Comparison of ENCODE assay signal across 8 cellular contexts in the genomic region with DNA sequence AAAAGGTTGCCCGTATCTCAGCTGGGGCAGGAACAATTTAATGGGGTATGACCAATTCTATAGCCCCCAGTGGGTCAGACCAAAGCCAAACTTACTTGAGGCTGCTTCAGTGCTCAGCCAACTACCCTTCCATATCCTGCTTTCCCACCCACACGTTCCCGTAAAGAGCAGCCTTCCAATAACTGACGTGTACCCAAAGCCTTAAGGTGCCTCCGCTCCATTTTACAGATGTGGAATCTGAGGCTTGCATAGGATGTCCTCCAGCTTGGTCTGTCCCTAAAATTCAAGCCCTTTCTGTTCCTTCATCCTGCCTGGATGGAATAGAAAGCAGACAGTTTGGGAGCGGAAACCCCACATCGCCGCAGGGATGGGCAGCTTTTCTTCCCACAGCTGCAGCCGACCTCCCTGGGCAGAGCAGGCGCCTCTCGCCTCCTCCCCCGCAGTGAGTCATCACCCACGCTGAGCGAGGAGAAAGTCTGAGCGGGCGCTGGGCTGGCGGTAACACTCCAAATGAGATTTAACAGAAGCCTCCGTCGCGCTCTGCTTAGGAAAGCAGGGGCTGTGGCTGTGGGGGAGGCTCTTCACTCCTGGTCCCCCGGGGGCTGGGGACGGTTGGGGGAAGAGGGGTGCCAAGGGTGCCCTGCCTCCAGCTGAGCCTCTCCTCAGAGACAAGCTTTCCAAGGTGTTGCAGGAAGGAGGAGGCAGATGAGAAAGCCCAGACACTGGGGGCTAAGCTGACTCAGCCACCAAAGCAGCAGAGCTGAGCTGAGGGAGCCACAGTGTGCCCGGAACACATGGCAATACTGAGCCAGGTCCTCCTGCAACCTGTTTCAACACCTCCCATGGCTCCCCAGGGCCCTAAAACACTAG. TPM values are rescaled to one million over a fixed set of nuclear protein-coding genes. Genes with fewer than 3 reads are reported as not detected.
DNase-seq lines count a peak whose midpoint lies in the region; ATAC-seq and TF ChIP-seq lines count a peak whose summit lies in the region.

No MANE protein-coding gene starts in this region.

- H3K4me3 ChIP-seq in BLaER1 (peak overlapping the region; percentile 35), HUES48 (ENCODE audit: low read depth, low read length) (peak overlapping the region; percentile 50)

- peak overlapping the region; percentile 67 for H3K4me3 Mint-ChIP-seq in chondrocyte (ENCODE audit: unreplicated experiment)

- ATAC-seq in left lobe of liver: peak; percentile 58
- ATAC-seq in GM18861 (IDR thresholded peaks at IDR 0.05; ENCODE audit: unreplicated experiment): no peak

- H3K9ac ChIP-seq in BLaER1: peak overlapping the region; percentile 51; the same call in 1 of the 2 replicates
- no peak overlapping the region for H3K9ac ChIP-seq in HUES48 (ENCODE audit: low read depth, low read length)

- peaks cover 30% of the 10 kb centered on the region for H3K4me1 Mint-ChIP-seq in chondrocyte (ENCODE audit: low read depth)

- H3K27me3 ChIP-seq in BLaER1: no peaks in the 10 kb centered on the region
- H3K27me3 ChIP-seq in HUES48 (ENCODE audit: control insufficient read depth, insufficient read depth, low read length): peaks cover 7% of the 10 kb centered on the region

- peaks cover 34% of the 10 kb centered on the region for H3K9me3 ChIP-seq in BLaER1
- H3K9me3 ChIP-seq in HUES48 (ENCODE audit: control insufficient read depth, insufficient read depth, low read length): no peaks in the 10 kb centered on the region

- H3K4me2 ChIP-seq in BLaER1: peak overlapping the region; percentile 76

- H3K27ac Mint-ChIP-seq in chondrocyte (ENCODE audit: unreplicated experiment): peak overlapping the region; percentile 95

- no peaks in the 10 kb centered on the region for H3K9me3 Mint-ChIP-seq in chondrocyte (ENCODE audit: low read depth)

- H3K36me3 Mint-ChIP-seq in chondrocyte (ENCODE audit: low read depth): no peaks in the 10 kb centered on the region

- no peaks in the 10 kb centered on the region for H3K36me3 ChIP-seq in BLaER1
- H3K36me3 ChIP-seq in HUES48 (ENCODE audit: control insufficient read depth, insufficient read depth, low read length): no peaks in the 10 kb centered on the region

- peak overlapping the region; percentile 36; the same call in 1 of the 2 replicates for H3K27ac ChIP-seq in BLaER1
- H3K27ac ChIP-seq in HUES48 (ENCODE audit: low read depth, low read length): peak overlapping the region; percentile 93

- H3K27me3 Mint-ChIP-seq in chondrocyte (ENCODE audit: low read depth): no peaks in the 10 kb centered on the region

- no peaks in the 10 kb centered on the region for H4K20me1 ChIP-seq in BLaER1

- DNase-seq in activated CD4-positive, CD25-positive, alpha-beta regulatory T cell treated with anti-CD3 and anti-CD28 coated beads, Interleukin-2, amount 50 U/mL, for 72 hours: peak; percentile 57
- no peak for DNase-seq in chondrocyte (ENCODE audit: low spot score)
- DNase-seq in left lobe of liver (ENCODE audit: low spot score): no peak
- DNase-seq in stimulated activated CD4-positive, alpha-beta T cell treated with anti-CD3 and anti-CD28 coated beads, Interleukin-2, amount 100 ng/mL, for 24 hours: peak; percentile 75 to 84
- DNase-seq in T-helper 9 cell: no peak

- peak; percentile 1 for TF ChIP-seq CTCF in chondrocyte (IDR thresholded peaks at IDR 0.05)

- H3K4me1 ChIP-seq in BLaER1: peaks cover 27% of the 10 kb centered on the region
- peaks cover 5% of the 10 kb centered on the region for H3K4me1 ChIP-seq in HUES48 (ENCODE audit: control insufficient read depth, insufficient read depth, low read length)

RNA-seq across cellular contexts. Expression of a gene that starts 57.8 kb away (rescaled TPM):
- total RNA-seq in chondrocyte: 30.1 to 32.0 TPM (median 30.8 TPM) in 3 replicates
- 0.50 TPM for total RNA-seq in left lobe of liver

Comparison
In these comparisons a context has a peak if more than half of its experiments do, and no peak if none do; other contexts are left out.
1. DNase-seq: peak in activated CD4-positive, CD25-positive, alpha-beta regulatory T cell treated with anti-CD3 and anti-CD28 coated beads, Interleukin-2, amount 50 U/mL, for 72 hours (single experiment) and stimulated activated CD4-positive, alpha-beta T cell treated with anti-CD3 and anti-CD28 coated beads, Interleukin-2, amount 100 ng/mL, for 24 hours (2 of 2); none in chondrocyte (single experiment), left lobe of liver (single experiment) and T-helper 9 cell (single experiment).
2. RNA of a gene that starts 57.8 kb away (total RNA-seq): 30.1 to 32.0 TPM in chondrocyte; 0.50 TPM in left lobe of liver (single experiment); every median in the first group is over 10 times any median in the second.